ENCODE assay signal across 20 cellular contexts in genomic region chr17:70865993-70866804, GRCh38.
"Had no signal": no experiment of that assay in that cellular context is flagged by ENCODE, and none has a peak within 500 bp of the region (broad histone marks: within the 10 kb centered on the region; RNA-seq: fewer than 3 reads in every experiment).

No MANE protein-coding gene starts in this region.

- H3K4me3 ChIP-seq: coronary artery, heart left ventricle, pancreas, suprapubic skin, thyroid gland, uterus had no signal

- H3K9me3 Mint-ChIP-seq: stimulated activated effector memory CD8-positive, alpha-beta T cell treated with anti-CD3 and anti-CD28 coated beads, Interleukin-12 subunit alpha, Interleukin-12 subunit beta, amount 100 ng/mL, for 72 hours had no signal

- H3K27ac Mint-ChIP-seq: naive thymus-derived CD8-positive, alpha-beta T cell; progenitor cell of endocrine pancreas; stimulated activated effector memory CD8-positive, alpha-beta T cell treated with anti-CD3 and anti-CD28 coated beads, Interleukin-12 subunit alpha, Interleukin-12 subunit beta, amount 100 ng/mL, for 72 hours; type B pancreatic cell had no signal

- H3K36me3 Mint-ChIP-seq: naive thymus-derived CD8-positive, alpha-beta T cell; stimulated activated effector memory CD8-positive, alpha-beta T cell treated with anti-CD3 and anti-CD28 coated beads, Interleukin-12 subunit alpha, Interleukin-12 subunit beta, amount 100 ng/mL, for 72 hours; type B pancreatic cell had no signal

- H3K4me3 Mint-ChIP-seq: naive thymus-derived CD8-positive, alpha-beta T cell; neural crest cell; stimulated activated effector memory CD8-positive, alpha-beta T cell treated with anti-CD3 and anti-CD28 coated beads, Interleukin-12 subunit alpha, Interleukin-12 subunit beta, amount 100 ng/mL, for 72 hours; type B pancreatic cell had no signal

- H3K27me3 Mint-ChIP-seq: progenitor cell of endocrine pancreas had no signal

- H3K4me1 Mint-ChIP-seq: naive thymus-derived CD8-positive, alpha-beta T cell; stimulated activated effector memory CD8-positive, alpha-beta T cell treated with anti-CD3 and anti-CD28 coated beads, Interleukin-12 subunit alpha, Interleukin-12 subunit beta, amount 100 ng/mL, for 72 hours had no signal

- ATAC-seq: foreskin keratinocyte; heart left ventricle; left colon; naive thymus-derived CD8-positive, alpha-beta T cell; right cardiac atrium; stimulated activated effector memory CD8-positive, alpha-beta T cell treated with anti-CD3 and anti-CD28 coated beads, Interleukin-12 subunit alpha, Interleukin-12 subunit beta, amount 100 ng/mL, for 72 hours; stimulated activated naive CD8-positive, alpha-beta T cell treated with anti-CD3 and anti-CD28 coated beads, Interleukin-15, Interleukin-2, amounts not matched to agents 100 U/mL and 50 U/mL, for 24 hours had no signal

- DNase-seq: effector CD4-positive, alpha-beta T cell; foreskin keratinocyte; heart left ventricle; hippocampal formation; left colon; mammary epithelial cell; naive thymus-derived CD8-positive, alpha-beta T cell; pancreas; right cardiac atrium; stimulated activated CD4-positive, alpha-beta T cell treated with anti-CD3 and anti-CD28 coated beads, Interleukin-4, amount 100 ng/mL, for 1 hour; stimulated activated CD8-positive, alpha-beta memory T cell treated with anti-CD3 and anti-CD28 coated beads, Interleukin-4, amount 100 ng/mL, for 48 hours; stimulated activated naive CD8-positive, alpha-beta T cell treated with anti-CD3 and anti-CD28 coated beads, Interleukin-15, Interleukin-2, amounts not matched to agents 100 U/mL and 50 U/mL, for 24 hours; thyroid gland; uterus had no signal
